In the genomic region with DNA sequence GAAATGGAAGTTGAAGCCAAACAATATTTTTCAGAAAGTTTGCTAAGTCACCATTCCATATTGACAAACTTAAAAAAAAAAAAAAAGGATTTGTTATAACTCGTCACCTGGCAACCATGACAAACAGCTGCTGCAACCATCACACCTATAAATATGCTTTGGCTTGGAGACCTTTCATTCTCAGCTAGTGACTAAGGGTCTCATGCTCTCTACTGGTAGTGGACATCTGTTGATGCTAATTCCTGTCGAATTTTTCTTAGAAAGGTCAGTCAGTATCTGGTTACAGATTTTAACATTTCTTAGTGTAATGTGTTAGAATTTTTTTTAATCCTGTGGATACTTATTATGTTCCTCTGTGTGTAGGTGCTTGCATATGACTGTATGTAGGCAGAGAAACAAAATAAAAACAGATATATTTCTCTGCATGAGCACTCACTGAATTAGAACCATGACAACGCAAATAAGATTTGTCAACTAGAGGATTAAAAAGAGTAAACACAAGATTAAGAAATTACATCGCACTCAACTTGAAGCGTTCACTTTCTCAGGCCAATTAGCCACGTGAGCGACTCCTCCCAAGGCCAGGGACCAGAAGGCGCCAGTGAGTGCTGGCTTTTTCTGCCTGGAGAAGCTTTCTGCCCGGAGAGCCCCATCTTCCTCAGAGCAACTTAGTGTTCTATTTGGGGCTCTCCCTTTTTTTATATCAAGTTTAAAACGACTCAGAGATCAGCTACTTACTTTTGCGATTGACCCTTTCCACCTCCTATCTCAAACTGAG, we compare ENCODE assay signal across 8 cellular contexts. TPM values are rescaled to one million over a fixed set of nuclear protein-coding genes. Genes with fewer than 3 reads are reported as not detected.
A peak's percentile ranks its signal among the peaks of the same experiment; 100 is the strongest.
DNase-seq lines count a peak whose midpoint lies in the region; ATAC-seq and TF ChIP-seq lines count a peak whose summit lies in the region.

No MANE protein-coding gene starts in this region.

- no peak for TF ChIP-seq CTCF in psoas muscle (IDR thresholded peaks at IDR 0.05)
- TF ChIP-seq CTCF in GM20000 (IDR thresholded peaks at IDR 0.05; ENCODE audit: extremely low read depth, missing control alignments), result no peak

- no peaks in the 10 kb centered on the region for H3K9me3 ChIP-seq in psoas muscle

- peak overlapping the region; percentile 40 for H3K4me3 ChIP-seq in psoas muscle

- ATAC-seq in psoas muscle (peak; percentile 82 to 91 (median 85)), HG02973 (IDR thresholded peaks at IDR 0.05; ENCODE audit: unreplicated experiment) (no peak), HG03432 (IDR thresholded peaks at IDR 0.05; ENCODE audit: unreplicated experiment) (no peak)

- 17 to 21% (median 18%) methylated on average over 11 of the region's 11 CpGs for WGBS in psoas muscle, 3 donors

- peaks cover 55% of the 10 kb centered on the region for H3K4me1 ChIP-seq in psoas muscle

- peaks cover 0 to 4% of the 10 kb centered on the region in 2 donors for H3K36me3 ChIP-seq in psoas muscle (ENCODE audit: insufficient read depth in 1 of 2, low read depth in 1 of 2)

- peak overlapping the region; percentile 95 for H3K27ac ChIP-seq in psoas muscle

- DNase-seq in DMS53 (lab: John Stamatoyannopoulos, UW) (peak; percentile 89), NCI-H774 (lab: John Stamatoyannopoulos, UW) (peak; percentile 61), fibroblast of peridontal ligament (ENCODE audit: extremely low read depth) (peak; percentile 42), psoas muscle (peak; percentile 51 to 83), GM20000 (ENCODE audit: low spot score) (no peak), hippocampal formation (lab: John Stamatoyannopoulos, UW) (no peak)

- H3K27me3 ChIP-seq in psoas muscle (ENCODE audit: insufficient read depth in 3 of 3, low read length in 2 of 3), result no peaks in the 10 kb centered on the region

- intact Hi-C loops in psoas muscle (cut with DNase I), result loop anchor here in 1 of 2 donors (5.0 kb wide), 1 partner anchor 695 kb away; no protein-coding TSS in a partner anchor

RNA-seq across cellular contexts. Expression of a gene that starts 27.0 kb away (rescaled TPM):
- total RNA-seq in psoas muscle, result 10 to 100 TPM; 11.8 to 77.2 (median 24.7) TPM
- 100 to 1,000 TPM in 1 of 3 donors, 10 to 100 TPM in 2; 43.5 to 142 (median 75.8) TPM for polyA plus RNA-seq in psoas muscle

Comparison
In these comparisons a context has a peak if more than half of its experiments do, and no peak if none do; other contexts are left out.
1. DNase-seq: peak in DMS53 (single experiment), NCI-H774 (single experiment), fibroblast of peridontal ligament (single experiment) and psoas muscle (2 of 2); none in GM20000 (single experiment) and hippocampal formation (0 of 2).
2. ATAC-seq: peak in psoas muscle (4 of 4); none in HG02973 (single experiment) and HG03432 (single experiment).